ENCODE assay signal across 7 cellular contexts in genomic region chr16:88470696-88471095, GRCh38. TPM values are rescaled to one million over a fixed set of nuclear protein-coding genes. Genes with fewer than 3 reads are reported as not detected.
A peak's percentile ranks its signal among the peaks of the same experiment; 100 is the strongest.
DNase-seq lines count a peak whose midpoint lies in the region; ATAC-seq lines count a peak whose summit lies in the region.
"Not testable (repeated sequence)": the region's sequence is repeated elsewhere in the genome, so short reads cannot be mapped to it uniquely, and the experiment has no call there.

No MANE protein-coding gene starts in this region.

- intact Hi-C loops in CD4-positive, alpha-beta memory T cell (cut with micrococcal nuclease): not testable (repeated sequence)

- DNase-seq in CD4-positive, alpha-beta memory T cell: peak; percentile 64 to 77 (median 65)
- DNase-seq in T follicular helper cell (ENCODE audit: low read depth) (peak; percentile 61), UCSD-AML1 (lab: John Stamatoyannopoulos, UW; ENCODE audit: unreplicated experiment) (peak; percentile 62), activated T-helper 1 cell treated with Interleukin-2 at 50 U/mL for 16 hours (ENCODE audit: low read depth) (peak; percentile 28), immature natural killer cell (peak; percentile 55 to 73 (median 59))
- peak; percentile 68 for DNase-seq in central memory CD4-positive, alpha-beta T cell

- POLR2A ChIA-PET in CD4-positive, alpha-beta memory T cell (lab: Charles Lee; ENCODE audit: partially characterized antibody): interaction anchor here (1.1 to 2.3 kb wide), 2 partner anchors 16 to 18 kb away, joined by 5 to 11 read pairs; partner anchors contain the start of gene ZFPM1

- H3K4me3 Mint-ChIP-seq in CD4-positive, alpha-beta memory T cell: peak overlapping the region in 4 of 8 donors; percentile 22 to 72 (median 42)
- H3K4me3 Mint-ChIP-seq in immature natural killer cell: peak overlapping the region; percentile 33 to 59 (median 40)
- not testable (repeated sequence) for H3K4me3 Mint-ChIP-seq in stimulated activated memory B cell treated with anti-CD40 and anti-IgM and Interleukin-4, amounts not matched to agents 10 μg/mL and 1 μg/mL and 100 μg/mL, for 72 hours

- H3K9me3 Mint-ChIP-seq in CD4-positive, alpha-beta memory T cell: peaks cover 0 to 10% (median 0%) of the 10 kb centered on the region in 8 donors
- H3K9me3 Mint-ChIP-seq in immature natural killer cell; stimulated activated memory B cell treated with anti-CD40 and anti-IgM and Interleukin-4, amounts not matched to agents 10 μg/mL and 1 μg/mL and 100 μg/mL, for 72 hours: not testable (repeated sequence)

- CTCF ChIA-PET in CD4-positive, alpha-beta memory T cell (lab: Charles Lee; ENCODE audit: partially characterized antibody): not testable (repeated sequence)

- peaks cover 23 to 66% (median 45%) of the 10 kb centered on the region in 4 donors for H3K4me1 Mint-ChIP-seq in CD4-positive, alpha-beta memory T cell
- peaks cover 62 to 76% of the 10 kb centered on the region in 2 donors for H3K4me1 Mint-ChIP-seq in immature natural killer cell
- H3K4me1 Mint-ChIP-seq in stimulated activated memory B cell treated with anti-CD40 and anti-IgM and Interleukin-4, amounts not matched to agents 10 μg/mL and 1 μg/mL and 100 μg/mL, for 72 hours: peaks cover 65% of the 10 kb centered on the region

- not testable (repeated sequence) for H3K9me3 ChIP-seq in CD4-positive, alpha-beta memory T cell (ENCODE audit: control insufficient read depth in 1 of 2, low read length in 2 of 2)

- H3K36me3 ChIP-seq in CD4-positive, alpha-beta memory T cell (ENCODE audit: insufficient read depth, low read length): not testable (repeated sequence)

- not testable (repeated sequence) for H3K36me3 Mint-ChIP-seq in CD4-positive, alpha-beta memory T cell; immature natural killer cell; stimulated activated memory B cell treated with anti-CD40 and anti-IgM and Interleukin-4, amounts not matched to agents 10 μg/mL and 1 μg/mL and 100 μg/mL, for 72 hours

- not testable (repeated sequence) for ATAC-seq in stimulated activated memory B cell treated with anti-CD40 and anti-IgM and Interleukin-4, amounts not matched to agents 10 μg/mL and 1 μg/mL and 100 μg/mL, for 72 hours

- H3K27me3 Mint-ChIP-seq in CD4-positive, alpha-beta memory T cell; stimulated activated memory B cell treated with anti-CD40 and anti-IgM and Interleukin-4, amounts not matched to agents 10 μg/mL and 1 μg/mL and 100 μg/mL, for 72 hours: not testable (repeated sequence)
- peaks cover 18 to 46% (median 23%) of the 10 kb centered on the region in 3 donors for H3K27me3 Mint-ChIP-seq in immature natural killer cell (ENCODE audit: low read depth in 3 of 3)

- H3K27me3 ChIP-seq in CD4-positive, alpha-beta memory T cell (ENCODE audit: insufficient read depth, low read length): not testable (repeated sequence)

- peaks cover 69% of the 10 kb centered on the region for H3K4me1 ChIP-seq in CD4-positive, alpha-beta memory T cell (ENCODE audit: insufficient read depth, low read length)

- H3K27ac ChIP-seq in CD4-positive, alpha-beta memory T cell (ENCODE audit: low read depth, low read length): peak overlapping the region; percentile 69

- peak overlapping the region; percentile 84 to 97 (median 90) for H3K27ac Mint-ChIP-seq in CD4-positive, alpha-beta memory T cell
- peak overlapping the region; percentile 76 to 94 (median 86) for H3K27ac Mint-ChIP-seq in immature natural killer cell
- H3K27ac Mint-ChIP-seq in stimulated activated memory B cell treated with anti-CD40 and anti-IgM and Interleukin-4, amounts not matched to agents 10 μg/mL and 1 μg/mL and 100 μg/mL, for 72 hours: peak overlapping the region; percentile 79

- H3K4me3 ChIP-seq in CD4-positive, alpha-beta memory T cell (ENCODE audit: low read length in 2 of 2): not testable (repeated sequence)

RNA-seq across cellular contexts. Expression of gene ZFPM1, which starts 17.6 kb away (rescaled TPM):
- 10 to 100 TPM; 19.0 to 20.5 TPM for total RNA-seq in CD4-positive, alpha-beta memory T cell
- polyA plus RNA-seq in CD4-positive, alpha-beta memory T cell: under 1 TPM; 0.07 to 0.48 TPM
- polyA plus RNA-seq in immature natural killer cell: under 1 TPM in 2 of 3 donors, not detected in 1; 0.14 to 0.75 TPM
